ENCODE assay signal across 8 cellular contexts in genomic region chr22:42473484-42474193, GRCh38.
DNase-seq lines count a peak whose midpoint lies in the region; FAIRE-seq and TF ChIP-seq lines count a peak whose summit lies in the region.

No MANE protein-coding gene starts in this region.

- H3K27ac ChIP-seq in VCaP = no peak overlapping the region

- no peak overlapping the region for H3K4me3 ChIP-seq in AG04449 (ENCODE audit: low read depth, low read length)

- POLR2A ChIA-PET in AG04449 (lab: Yijun Ruan, JAX) = no interaction called here

- no peak for DNase-seq in AG04449 (ENCODE audit: low read depth, low spot score)
- DNase-seq in NCI-H187 treated with DMSO at 0.1 percent for 48 hours (lab: John Stamatoyannopoulos, UW) = peak; percentile 0
- DNase-seq in glomerular visceral epithelial cell (ENCODE audit: extremely low spot score) = peak; percentile 49
- peak; percentile 64 for DNase-seq in retina
- no peak for DNase-seq in activated CD4-positive, CD25-positive, alpha-beta regulatory T cell treated with anti-CD3 and anti-CD28 coated beads, Interleukin-2, amount 50 U/mL, for 72 hours
- no peak for DNase-seq in activated CD8-positive, alpha-beta memory T cell treated with anti-CD3 and anti-CD28 coated beads for 24 hours

- TF ChIP-seq CTCF in AG04449 (IDR thresholded peaks at IDR 0.05; ENCODE audit: insufficient read depth, low read length, missing control alignments) (peak; percentile 62), VCaP (conservative IDR thresholded peaks at IDR 0.05) (peak; percentile 80)

- CTCF ChIA-PET in AG04449 (lab: Yijun Ruan, JAX) = interaction anchor here (0.7 to 5.1 kb wide), 24 partner anchors 9 to 512 kb away, joined by 3 to 45 read pairs (median 4); partner anchors contain the start of genes NAGA, NDUFA6, SEPTIN3 and SMDT1

- peak; percentile 85 for FAIRE-seq in G401.6 (lab: Jason Lieb, UNC)

Comparison
In these comparisons a context has a peak if more than half of its experiments do, and no peak if none do; other contexts are left out.
1. DNase-seq: peak in NCI-H187 treated with DMSO at 0.1 percent for 48 hours (single experiment), glomerular visceral epithelial cell (single experiment) and retina (single experiment); none in AG04449 (single experiment), activated CD4-positive, CD25-positive, alpha-beta regulatory T cell treated with anti-CD3 and anti-CD28 coated beads, Interleukin-2, amount 50 U/mL, for 72 hours (single experiment) and activated CD8-positive, alpha-beta memory T cell treated with anti-CD3 and anti-CD28 coated beads for 24 hours (single experiment).